23 cellular contexts compared by ENCODE assay signal in the genomic region with DNA sequence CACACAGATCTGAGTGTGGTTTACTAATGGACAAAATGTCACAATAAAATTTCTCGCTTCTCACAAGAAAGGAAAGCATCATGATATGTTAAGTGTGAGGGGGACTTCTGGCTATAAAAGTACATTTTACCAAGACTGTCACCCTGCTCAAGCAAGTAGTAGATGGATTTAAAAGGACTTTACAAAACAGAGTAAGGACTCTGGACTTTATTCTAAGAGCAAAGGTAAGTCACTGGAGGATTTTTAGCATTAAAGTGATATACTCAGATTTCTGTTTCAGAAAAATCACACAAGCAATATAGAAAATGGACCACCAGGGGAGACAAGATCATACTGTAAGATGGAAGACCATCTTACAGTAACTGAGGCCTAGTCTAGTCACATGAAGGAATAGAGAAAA.
"Had no signal": no experiment of that assay in that cellular context is flagged by ENCODE, and none has a peak within 500 bp of the region (broad histone marks: within the 10 kb centered on the region; RNA-seq: fewer than 3 reads in every experiment).

No MANE protein-coding gene starts in this region.

- H3K4me3 ChIP-seq: K562 had no signal

- H3K27ac Mint-ChIP-seq: T-cell had no signal

- H3K4me2 ChIP-seq: KMS-11, SK-N-SH had no signal

- DNase-seq: MM.1S, NCI-H1105, NCI-H1417, NCI-H1436 treated with DMSO at 0.1 percent for 48 hours, NCI-H1694, NCI-H187 treated with DMSO at 0.1 percent for 48 hours, NCI-H2029 treated with DMSO at 0.1 percent for 48 hours, NCI-H226, NCI-H446, NCI-H510A, NCI-H524 treated with DMSO at 0.1 percent for 48 hours, NCI-H69, NCI-H774, Right ventricle myocardium superior, RPMI8226, SIG-M5, SK-N-SH, SW 1271, T-cell had no signal

- H3K27me3 Mint-ChIP-seq: IgD-negative memory B cell, T-cell had no signal

- H3K27ac ChIP-seq: KMS-11 had no signal

- H3K4me3 Mint-ChIP-seq: IgD-negative memory B cell, T-cell had no signal

- H3K36me3 Mint-ChIP-seq: IgD-negative memory B cell had no signal

- H3K9me3 ChIP-seq: SK-N-SH had no signal

- H3K9ac ChIP-seq: KMS-11, SK-N-SH had no signal

- H3K9me2 ChIP-seq: SK-N-SH had no signal

- H3K9me3 Mint-ChIP-seq: IgD-negative memory B cell, T-cell had no signal

- FAIRE-seq: K562, RCC 7860 had no signal
